Comparison of ENCODE assay signal across 1 cellular context in the genomic region with DNA sequence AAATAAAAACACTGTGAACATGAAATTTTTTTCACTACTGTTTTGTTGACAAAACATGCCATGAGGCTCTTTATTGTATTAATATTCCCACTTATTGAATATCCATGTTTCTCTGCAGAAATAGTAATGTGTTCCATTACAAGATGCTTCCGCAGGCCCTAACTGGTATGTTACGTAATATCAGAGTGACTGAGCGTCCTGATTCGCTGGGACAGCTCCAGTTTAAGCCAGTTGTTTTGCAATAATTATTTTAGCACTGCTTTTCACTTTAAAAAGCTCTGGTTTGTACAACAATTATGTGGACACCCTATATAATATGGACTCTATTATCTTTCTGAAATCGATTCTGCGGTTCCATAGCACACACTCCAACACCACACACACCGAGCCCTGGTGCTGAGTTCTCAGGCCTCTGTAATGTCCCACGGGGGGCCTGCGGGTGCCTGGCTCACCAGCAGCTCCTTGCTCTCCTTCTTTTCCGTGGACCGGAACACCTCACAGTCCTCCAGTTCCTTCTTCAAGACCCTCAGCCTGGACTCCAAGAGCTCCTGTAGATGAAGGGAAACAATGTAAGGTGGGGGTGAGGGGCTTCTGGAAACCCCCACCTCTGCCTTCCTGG.
TF ChIP-seq lines count a peak whose summit lies in the region.

No MANE protein-coding gene starts in this region.

TF ChIP-seq in H1, 55 proteins besides CTCF, POLR2A, EP300 and RAD21:
- TF ChIP-seq CTBP2 (IDR thresholded peaks at IDR 0.05; ENCODE audit: borderline replicate concordance, insufficient read depth, insufficient read length, low read length) (peak; percentile 14), CEBPB (IDR thresholded peaks at IDR 0.05; ENCODE audit: low read depth, low read length) (peak; percentile 81), FOSL1 (IDR thresholded peaks at IDR 0.05; ENCODE audit: insufficient read depth, low read depth, low read length) (no peak), MAFK (IDR thresholded peaks at IDR 0.05; ENCODE audit: low read depth, low read length) (no peak), TCF12 (IDR thresholded peaks at IDR 0.05; ENCODE audit: low read depth, low read length) (no peak)
- TF ChIP-seq, protein P1, sequence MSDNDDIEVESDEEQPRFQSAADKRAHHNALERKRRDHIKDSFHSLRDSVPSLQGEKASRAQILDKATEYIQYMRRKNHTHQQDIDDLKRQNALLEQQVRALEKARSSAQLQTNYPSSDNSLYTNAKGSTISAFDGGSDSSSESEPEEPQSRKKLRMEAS (IDR thresholded peaks at IDR 0.05), result no peak
TF ChIP-seq in H1: peak in this region for 2.
